ENCODE assay signal across 9 cellular contexts in the genomic region with DNA sequence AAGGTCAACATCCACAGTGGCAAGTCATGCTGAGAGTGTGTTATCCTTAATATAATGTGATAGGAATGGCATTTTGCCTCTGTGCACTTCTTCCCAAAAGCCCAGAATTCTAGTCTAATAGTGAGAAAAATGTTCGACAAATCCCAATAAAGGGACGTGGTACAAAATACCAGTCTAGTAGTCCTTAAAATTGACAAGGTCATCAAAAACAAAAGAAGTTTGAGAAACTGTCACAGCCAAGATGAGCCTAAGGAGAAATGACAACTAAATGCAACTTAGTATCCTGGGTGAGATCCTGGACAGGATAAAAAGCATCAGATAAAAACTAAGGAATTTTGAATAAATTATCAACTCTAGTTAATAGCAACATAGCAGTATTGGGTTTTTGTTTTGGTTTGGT. TPM values are rescaled to one million over a fixed set of nuclear protein-coding genes. Genes with fewer than 3 reads are reported as not detected.
"Had no signal": no experiment of that assay in that cellular context is flagged by ENCODE, and none has a peak within 500 bp of the region (broad histone marks: within the 10 kb centered on the region; RNA-seq: fewer than 3 reads in every experiment).

No MANE protein-coding gene starts in this region.

- H3K4me3 ChIP-seq: GM12878 had no signal

- FAIRE-seq: G401.6, GM12878, GM12891, GM12892, GM18507, GM19239 had no signal

- DNase-seq: GDM1, GF-D8 had no signal

- ATAC-seq: GM12878 had no signal

RNA-seq across cellular contexts. Expression of a gene that starts 14.4 kb away (rescaled TPM):
- total RNA-seq: G401 had no signal
